Comparison of ENCODE assay signal across 17 cellular contexts in the genomic region with DNA sequence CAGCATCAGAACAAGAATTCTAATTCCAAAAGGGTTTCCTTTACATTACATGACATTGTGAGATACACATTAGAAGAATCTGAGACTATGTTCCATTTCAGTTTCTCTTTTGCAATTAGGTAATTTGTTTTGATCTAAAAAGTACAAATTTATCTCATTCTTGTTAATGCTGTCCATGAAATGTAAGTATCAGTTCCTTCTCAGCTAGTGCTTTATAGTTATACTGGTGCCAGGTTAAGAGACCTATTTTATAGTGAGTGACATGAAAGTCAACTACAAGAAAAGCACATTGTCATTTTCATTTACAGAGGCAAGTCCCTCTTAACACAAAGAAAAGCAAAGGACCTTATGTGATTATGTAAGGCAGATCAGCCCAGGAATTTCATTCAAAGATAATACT. TPM values are rescaled to one million over a fixed set of nuclear protein-coding genes. Genes with fewer than 3 reads are reported as not detected.
DNase-seq lines count a peak whose midpoint lies in the region; ATAC-seq and TF ChIP-seq lines count a peak whose summit lies in the region.
"Had no signal": no experiment of that assay in that cellular context is flagged by ENCODE, and none has a peak within 500 bp of the region (broad histone marks: within the 10 kb centered on the region; RNA-seq: fewer than 3 reads in every experiment).

No MANE protein-coding gene starts in this region.

- H3K4me1 ChIP-seq in OCI-LY1 (ENCODE audit: insufficient read depth, low read length, severe bottlenecking) (peaks cover 56% of the 10 kb centered on the region), transverse colon (peaks cover 0 to 4% (median 0%) of the 10 kb centered on the region in 4 donors)
- H3K4me1 ChIP-seq in effector memory CD4-positive, alpha-beta T cell (ENCODE audit: control insufficient read depth, insufficient read depth, low read length, poor library complexity, severe bottlenecking), result peaks cover 27% of the 10 kb centered on the region
- H3K4me1 ChIP-seq: Caco-2 had no signal

- H3K27me3 ChIP-seq in OCI-LY1 (ENCODE audit: insufficient read depth, low read length) (no peaks in the 10 kb centered on the region), transverse colon (no peaks in the 10 kb centered on the region)
- H3K27me3 ChIP-seq in effector memory CD4-positive, alpha-beta T cell (replicated peaks; ENCODE audit: control insufficient read depth, insufficient read depth, low read length, poor library complexity, severe bottlenecking), result no peaks in the 10 kb centered on the region
- H3K27me3 ChIP-seq: Peyer's patch had no signal

- H3K79me2 ChIP-seq in OCI-LY1 (ENCODE audit: insufficient read depth, low read length), result no peaks in the 10 kb centered on the region

- no peak for DNase-seq in activated CD8-positive, alpha-beta memory T cell treated with anti-CD3 and anti-CD28 coated beads, Interleukin-2, amount 10 ng/mL, durations not matched to agents 7 days and 5 days
- DNase-seq in activated CD8-positive, alpha-beta memory T cell treated with anti-CD3 and anti-CD28 coated beads, Interleukin-2, amount 50 U/mL, for 48 hours, result no peak
- DNase-seq in GM12865 (ENCODE audit: low read depth) (peak; percentile 53), SHP77 (lab: John Stamatoyannopoulos, UW) (no peak), osteocyte (ENCODE audit: extremely low spot score, unreplicated experiment) (no peak), transverse colon (no peak)
- DNase-seq in effector memory CD4-positive, alpha-beta T cell, result no peak
- DNase-seq: amygdala; Caco-2; NCI-H1930; NCI-H510A treated with DMSO at 0.1 percent for 48 hours; nephron progenitor cell; Peyer's patch; stimulated activated CD4-positive, alpha-beta T cell treated with anti-CD3 and anti-CD28 coated beads, Interleukin-12 subunit alpha, Interleukin-12 subunit beta, amount 100 ng/mL, for 4 hours; stimulated activated naive CD8-positive, alpha-beta T cell treated with anti-CD3 and anti-CD28 coated beads, Interleukin-15, Interleukin-2, amounts not matched to agents 100 U/mL and 50 U/mL, for 24 hours had no signal

- H3K9me2 ChIP-seq in OCI-LY1 (ENCODE audit: low read depth, low read length), result no peaks in the 10 kb centered on the region

- H3F3A ChIP-seq in OCI-LY1 (ENCODE audit: insufficient read depth, low read length), result no peaks in the 10 kb centered on the region

- H3K9ac ChIP-seq in OCI-LY1 (ENCODE audit: low read length), result peak overlapping the region; percentile 15; the same call in 1 of the 2 replicates

- H3K4me1 Mint-ChIP-seq in activated CD8-positive, alpha-beta memory T cell treated with anti-CD3 and anti-CD28 coated beads, Interleukin-2, amount 10 ng/mL, durations not matched to agents 7 days and 5 days, result peaks cover 44% of the 10 kb centered on the region
- H3K4me1 Mint-ChIP-seq in osteocyte (ENCODE audit: unreplicated experiment), result no peaks in the 10 kb centered on the region
- H3K4me1 Mint-ChIP-seq: nephron progenitor cell had no signal

- no peak overlapping the region for H3K4me3 Mint-ChIP-seq in activated CD8-positive, alpha-beta memory T cell treated with anti-CD3 and anti-CD28 coated beads, Interleukin-2, amount 10 ng/mL, durations not matched to agents 7 days and 5 days
- H3K4me3 Mint-ChIP-seq in osteocyte (ENCODE audit: unreplicated experiment), result no peak overlapping the region
- H3K4me3 Mint-ChIP-seq: nephron progenitor cell had no signal

- no peak for TF ChIP-seq EP300 in transverse colon (IDR thresholded peaks at IDR 0.05; ENCODE audit: low read depth)

- in situ Hi-C loops in transverse colon (cut with MboI; ENCODE audit: low pct_ligation_motif_present in 1 of 4, low pct_unique_long_range_greater_than_20kb in 1 of 4, low sequenced_read_pairs in 3 of 4), result no loop called here

- no peak for ATAC-seq in activated CD8-positive, alpha-beta memory T cell treated with anti-CD3 and anti-CD28 coated beads, Interleukin-2, amount 10 ng/mL, durations not matched to agents 7 days and 5 days
- ATAC-seq: stimulated activated naive CD8-positive, alpha-beta T cell treated with anti-CD3 and anti-CD28 coated beads, Interleukin-15, Interleukin-2, amounts not matched to agents 100 U/mL and 50 U/mL, for 24 hours had no signal

- intact Hi-C loops in transverse colon (cut with DNase I; ENCODE audit: low total_unique reads), result no loop called here

- H3K9me3 ChIP-seq in OCI-LY1 (ENCODE audit: low read length), result no peaks in the 10 kb centered on the region; the same call in 1 of the 2 replicates
- H3K9me3 ChIP-seq in effector memory CD4-positive, alpha-beta T cell (ENCODE audit: control insufficient read depth, low read length), result no peaks in the 10 kb centered on the region
- H3K9me3 ChIP-seq in transverse colon, result no peaks in the 10 kb centered on the region
- H3K9me3 ChIP-seq: Caco-2, Peyer's patch had no signal

- H3K36me3 Mint-ChIP-seq in activated CD8-positive, alpha-beta memory T cell treated with anti-CD3 and anti-CD28 coated beads, Interleukin-2, amount 10 ng/mL, durations not matched to agents 7 days and 5 days, result peaks cover 60% of the 10 kb centered on the region
- peaks cover 19% of the 10 kb centered on the region for H3K36me3 Mint-ChIP-seq in osteocyte (ENCODE audit: unreplicated experiment)

- no peaks in the 10 kb centered on the region for H4K20me1 ChIP-seq in OCI-LY1 (ENCODE audit: insufficient read depth, low read length)

- H3K27ac Mint-ChIP-seq in activated CD8-positive, alpha-beta memory T cell treated with anti-CD3 and anti-CD28 coated beads, Interleukin-2, amount 10 ng/mL, durations not matched to agents 7 days and 5 days, result peak overlapping the region; percentile 50
- no peak overlapping the region for H3K27ac Mint-ChIP-seq in osteocyte (ENCODE audit: unreplicated experiment)
- H3K27ac Mint-ChIP-seq: nephron progenitor cell had no signal

- H3K36me3 ChIP-seq in OCI-LY1 (ENCODE audit: insufficient read depth, low read length) (peaks cover 31% of the 10 kb centered on the region), transverse colon (no peaks in the 10 kb centered on the region)
- no peaks in the 10 kb centered on the region for H3K36me3 ChIP-seq in effector memory CD4-positive, alpha-beta T cell (ENCODE audit: control insufficient read depth, insufficient read depth, low read length)
- H3K36me3 ChIP-seq: Peyer's patch had no signal

- H3K27me3 Mint-ChIP-seq in activated CD8-positive, alpha-beta memory T cell treated with anti-CD3 and anti-CD28 coated beads, Interleukin-2, amount 10 ng/mL, durations not matched to agents 7 days and 5 days, result no peaks in the 10 kb centered on the region
- H3K27me3 Mint-ChIP-seq in osteocyte (ENCODE audit: unreplicated experiment), result no peaks in the 10 kb centered on the region

- no peak overlapping the region for H2AFZ ChIP-seq in OCI-LY1 (ENCODE audit: low read length)

- no peak for TF ChIP-seq POLR2A in transverse colon (IDR thresholded peaks at IDR 0.05)

- H3K9me3 Mint-ChIP-seq in activated CD8-positive, alpha-beta memory T cell treated with anti-CD3 and anti-CD28 coated beads, Interleukin-2, amount 10 ng/mL, durations not matched to agents 7 days and 5 days (ENCODE audit: low read depth), result peaks cover 2% of the 10 kb centered on the region
- peaks cover 6% of the 10 kb centered on the region for H3K9me3 Mint-ChIP-seq in osteocyte (ENCODE audit: unreplicated experiment)

- peak overlapping the region; percentile 58 for H3K27ac ChIP-seq in OCI-LY1 (ENCODE audit: low read depth, low read length, poor library complexity, severe bottlenecking)
- peak overlapping the region; percentile 16 for H3K27ac ChIP-seq in effector memory CD4-positive, alpha-beta T cell (ENCODE audit: insufficient read depth, low read length, poor library complexity, severe bottlenecking)
- H3K27ac ChIP-seq in transverse colon, result no peak overlapping the region
- H3K27ac ChIP-seq: VCaP had no signal

- 0 out of 2 replicates have a peak overlapping the region, but pooled peaks have one; percentile 26 for H3K4me2 ChIP-seq in OCI-LY1 (ENCODE audit: low read length)

- CTCF ChIA-PET in activated CD8-positive, alpha-beta memory T cell treated with anti-CD3 and anti-CD28 coated beads, Interleukin-2, amount 10 ng/mL, durations not matched to agents 7 days and 5 days (lab: Charles Lee), result no interaction called here

- H3K4me3 ChIP-seq in GM12865 (ENCODE audit: low read depth, low read length) (peak overlapping the region; percentile 66), OCI-LY1 (ENCODE audit: low read depth, low read length, poor library complexity, severe bottlenecking) (no peak overlapping the region), transverse colon (no peak overlapping the region)
- no peak overlapping the region for H3K4me3 ChIP-seq in effector memory CD4-positive, alpha-beta T cell (ENCODE audit: insufficient read depth, low read depth, low read length, poor library complexity, severe bottlenecking)
- H3K4me3 ChIP-seq: Peyer's patch had no signal

- TF ChIP-seq CTCF in GM12865 (IDR thresholded peaks at IDR 0.05; ENCODE audit: insufficient read depth, low read depth, low read length, missing control alignments) (no peak), OCI-LY1 (IDR thresholded peaks at IDR 0.05; ENCODE audit: low read length) (no peak), osteocyte (IDR thresholded peaks at IDR 0.05) (no peak), transverse colon (IDR thresholded peaks at IDR 0.05) (no peak)

RNA-seq across cellular contexts. Expression of gene RCBTB2, which starts 43.9 kb away (rescaled TPM):
- 10 to 100 TPM; 17.0 to 22.5 TPM for total RNA-seq in activated CD8-positive, alpha-beta memory T cell treated with anti-CD3 and anti-CD28 coated beads, Interleukin-2, amount 10 ng/mL, durations not matched to agents 7 days and 5 days
- total RNA-seq in osteocyte (12.1 and 12.6 TPM in 2 replicates), transverse colon (1 to 10 TPM; 5.2 to 8.1 (median 6.1) TPM)

Comparison
In these comparisons a context has a peak if more than half of its experiments do, and no peak if none do; other contexts are left out.
1. H3K27ac ChIP-seq: peak in OCI-LY1 (single experiment) and effector memory CD4-positive, alpha-beta T cell (single experiment); none in transverse colon (0 of 4).